ENCODE assay signal across 15 cellular contexts in the genomic region with DNA sequence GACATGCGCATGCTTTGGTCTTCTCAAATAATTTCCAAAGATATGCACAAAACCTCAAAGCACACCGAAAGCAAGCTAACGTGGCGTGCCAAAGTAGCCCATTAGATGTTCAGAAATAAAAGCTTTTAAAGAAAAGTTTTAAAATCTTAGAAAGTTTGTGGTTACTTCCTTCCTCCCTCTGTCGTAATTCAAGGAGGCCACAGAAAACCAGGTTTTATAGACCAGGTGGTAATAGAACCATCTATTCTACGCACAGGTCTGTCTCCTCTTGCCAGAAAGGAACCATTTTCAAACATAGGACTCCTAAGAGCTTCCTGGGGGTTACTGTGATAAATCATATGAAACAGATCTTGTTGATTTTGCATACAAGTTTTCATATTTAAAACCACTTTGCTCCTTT.
A peak's percentile ranks its signal among the peaks of the same experiment; 100 is the strongest.
DNase-seq lines count a peak whose midpoint lies in the region; ATAC-seq and TF ChIP-seq lines count a peak whose summit lies in the region.
"Had no signal": no experiment of that assay in that cellular context is flagged by ENCODE, and none has a peak within 500 bp of the region (broad histone marks: within the 10 kb centered on the region; RNA-seq: fewer than 3 reads in every experiment).

No MANE protein-coding gene starts in this region.

- no peak for ATAC-seq in activated naive CD8-positive, alpha-beta T cell treated with anti-CD3 and anti-CD28 coated beads, Interleukin-2, amount 50 U/mL, for 24 hours
- peak; percentile 33 for ATAC-seq in activated naive CD8-positive, alpha-beta T cell treated with anti-CD3 and anti-CD28 coated beads, Interleukin-2, amount 10 ng/mL, durations not matched to agents 7 days and 5 days (ENCODE audit: low read depth)
- ATAC-seq: K562 had no signal

- no peaks in the 10 kb centered on the region for H3K9me2 ChIP-seq in Loucy (replicated peaks; ENCODE audit: low read depth, low read length)

- H3K9me3 Mint-ChIP-seq in activated naive CD8-positive, alpha-beta T cell (ENCODE audit: low read depth), result no peaks in the 10 kb centered on the region
- no peaks in the 10 kb centered on the region for H3K9me3 Mint-ChIP-seq in activated naive CD8-positive, alpha-beta T cell treated with anti-CD3 and anti-CD28 coated beads, Interleukin-2, amount 50 U/mL, for 24 hours
- no peaks in the 10 kb centered on the region for H3K9me3 Mint-ChIP-seq in activated naive CD8-positive, alpha-beta T cell treated with anti-CD3 and anti-CD28 coated beads, Interleukin-2, amount 10 ng/mL, durations not matched to agents 7 days and 5 days
- H3K9me3 Mint-ChIP-seq: HFFc6 had no signal

- DNase-seq in activated naive CD8-positive, alpha-beta T cell treated with anti-CD3 and anti-CD28 coated beads, Interleukin-2, amount 50 U/mL, for 24 hours, result no peak
- DNase-seq in activated naive CD8-positive, alpha-beta T cell treated with anti-CD3 and anti-CD28 coated beads, Interleukin-2, amount 10 ng/mL, durations not matched to agents 7 days and 5 days, result no peak
- DNase-seq in DMS79 treated with DMSO at 0.1 percent for 48 hours (lab: John Stamatoyannopoulos, UW) (no peak), HPDE6-E6E7 (ENCODE audit: extremely low spot score) (no peak)
- DNase-seq in activated T-cell treated with anti-CD3 and anti-CD28 coated beads, Interleukin-2, amount 50 U/mL, for 48 hours, result no peak
- DNase-seq: ACHN; CD4-positive, CD25-positive, alpha-beta regulatory T cell; DMS79; GDM1; HCEC 1CT; HFFc6 had no signal

- H3K9ac ChIP-seq in Loucy (ENCODE audit: low read depth, low read length, poor library complexity, severe bottlenecking), result no peak overlapping the region
- H3K9ac ChIP-seq: BLaER1 treated with 17β-estradiol and CSF1 and Interleukin-3, amounts not matched to agents 10 nM and 100 nM had no signal

- H3F3A ChIP-seq in Loucy (ENCODE audit: low read depth), result peaks cover 7% of the 10 kb centered on the region; the same call in 1 of the 2 replicates

- H3K4me3 ChIP-seq in Loucy (ENCODE audit: low read length, poor library complexity, severe bottlenecking), result no peak overlapping the region
- H3K4me3 ChIP-seq: BLaER1 treated with 17β-estradiol and CSF1 and Interleukin-3, amounts not matched to agents 10 nM and 100 nM; K562 had no signal

- POLR2A ChIA-PET in activated naive CD8-positive, alpha-beta T cell treated with anti-CD3 and anti-CD28 coated beads, Interleukin-2, amount 10 ng/mL, durations not matched to agents 7 days and 5 days (lab: Charles Lee), result no interaction called here

- H3K27ac Mint-ChIP-seq in activated naive CD8-positive, alpha-beta T cell, result peak overlapping the region; percentile 67
- no peak overlapping the region for H3K27ac Mint-ChIP-seq in activated naive CD8-positive, alpha-beta T cell treated with anti-CD3 and anti-CD28 coated beads, Interleukin-2, amount 50 U/mL, for 24 hours
- no peak overlapping the region for H3K27ac Mint-ChIP-seq in activated naive CD8-positive, alpha-beta T cell treated with anti-CD3 and anti-CD28 coated beads, Interleukin-2, amount 10 ng/mL, durations not matched to agents 7 days and 5 days
- H3K27ac Mint-ChIP-seq: HFFc6 had no signal

- no peak for TF ChIP-seq CTCF in Loucy (conservative IDR thresholded peaks at IDR 0.05; ENCODE audit: low read length)

- H3K4me1 Mint-ChIP-seq in activated naive CD8-positive, alpha-beta T cell (ENCODE audit: low read depth), result peaks cover 47% of the 10 kb centered on the region
- H3K4me1 Mint-ChIP-seq in activated naive CD8-positive, alpha-beta T cell treated with anti-CD3 and anti-CD28 coated beads, Interleukin-2, amount 50 U/mL, for 24 hours, result peaks cover 21% of the 10 kb centered on the region
- H3K4me1 Mint-ChIP-seq in activated naive CD8-positive, alpha-beta T cell treated with anti-CD3 and anti-CD28 coated beads, Interleukin-2, amount 10 ng/mL, durations not matched to agents 7 days and 5 days, result peaks cover 19% of the 10 kb centered on the region

- no peak overlapping the region for H3K4me3 Mint-ChIP-seq in activated naive CD8-positive, alpha-beta T cell
- no peak overlapping the region for H3K4me3 Mint-ChIP-seq in activated naive CD8-positive, alpha-beta T cell treated with anti-CD3 and anti-CD28 coated beads, Interleukin-2, amount 50 U/mL, for 24 hours
- H3K4me3 Mint-ChIP-seq in activated naive CD8-positive, alpha-beta T cell treated with anti-CD3 and anti-CD28 coated beads, Interleukin-2, amount 10 ng/mL, durations not matched to agents 7 days and 5 days, result no peak overlapping the region
- H3K4me3 Mint-ChIP-seq: CD4-positive, CD25-positive, alpha-beta regulatory T cell; HFFc6 had no signal

- H2AFZ ChIP-seq in Loucy (ENCODE audit: low read length), result no peak overlapping the region

- no peaks in the 10 kb centered on the region for H3K27me3 Mint-ChIP-seq in activated naive CD8-positive, alpha-beta T cell
- H3K27me3 Mint-ChIP-seq in activated naive CD8-positive, alpha-beta T cell treated with anti-CD3 and anti-CD28 coated beads, Interleukin-2, amount 50 U/mL, for 24 hours, result no peaks in the 10 kb centered on the region
- H3K27me3 Mint-ChIP-seq in activated naive CD8-positive, alpha-beta T cell treated with anti-CD3 and anti-CD28 coated beads, Interleukin-2, amount 10 ng/mL, durations not matched to agents 7 days and 5 days, result no peaks in the 10 kb centered on the region
- H3K27me3 Mint-ChIP-seq: CD4-positive, CD25-positive, alpha-beta regulatory T cell had no signal

- peaks cover 13% of the 10 kb centered on the region for H3K4me1 ChIP-seq in Loucy (ENCODE audit: insufficient read depth, low read length, poor library complexity, severe bottlenecking)
- H3K4me1 ChIP-seq: BLaER1 treated with 17β-estradiol and CSF1 and Interleukin-3, amounts not matched to agents 10 nM and 100 nM had no signal

- peaks cover 3% of the 10 kb centered on the region for H4K20me1 ChIP-seq in Loucy (ENCODE audit: insufficient read depth, low read length, poor library complexity, severe bottlenecking)

- H3K36me3 Mint-ChIP-seq in activated naive CD8-positive, alpha-beta T cell, result peaks cover 35% of the 10 kb centered on the region
- H3K36me3 Mint-ChIP-seq in activated naive CD8-positive, alpha-beta T cell treated with anti-CD3 and anti-CD28 coated beads, Interleukin-2, amount 50 U/mL, for 24 hours (ENCODE audit: low read depth), result peaks cover 16% of the 10 kb centered on the region
- H3K36me3 Mint-ChIP-seq in activated naive CD8-positive, alpha-beta T cell treated with anti-CD3 and anti-CD28 coated beads, Interleukin-2, amount 10 ng/mL, durations not matched to agents 7 days and 5 days, result peaks cover 36% of the 10 kb centered on the region

- no peaks in the 10 kb centered on the region for H3K9me3 ChIP-seq in Loucy (ENCODE audit: insufficient read depth, low read depth, low read length)
- H3K9me3 ChIP-seq: BLaER1 treated with 17β-estradiol and CSF1 and Interleukin-3, amounts not matched to agents 10 nM and 100 nM had no signal

- 0 out of 2 replicates have a peak, but pooled peaks cover 2% of the 10 kb centered on the region for H3K79me2 ChIP-seq in Loucy (ENCODE audit: insufficient read depth, low read length)

- no peaks in the 10 kb centered on the region for H3K27me3 ChIP-seq in Loucy (ENCODE audit: insufficient read depth, low read length, poor library complexity, severe bottlenecking)
- H3K27me3 ChIP-seq: BLaER1 treated with 17β-estradiol and CSF1 and Interleukin-3, amounts not matched to agents 10 nM and 100 nM had no signal

- peaks cover 3% of the 10 kb centered on the region; the same call in 1 of the 2 replicates for H3K36me3 ChIP-seq in Loucy (ENCODE audit: insufficient read depth, low read length)

- peak overlapping the region; percentile 44 for H3K4me2 ChIP-seq in Loucy (ENCODE audit: low read depth, low read length, poor library complexity, severe bottlenecking)
- H3K4me2 ChIP-seq: BLaER1 treated with 17β-estradiol and CSF1 and Interleukin-3, amounts not matched to agents 10 nM and 100 nM had no signal
